ENCODE assay signal across 8 cellular contexts in genomic region chr16:83835972-83836566, GRCh38. TPM values are rescaled to one million over a fixed set of nuclear protein-coding genes. Genes with fewer than 3 reads are reported as not detected.
A peak's percentile ranks its signal among the peaks of the same experiment; 100 is the strongest.
DNase-seq lines count a peak whose midpoint lies in the region; ATAC-seq and TF ChIP-seq lines count a peak whose summit lies in the region.

No MANE protein-coding gene starts in this region.

- CTCF ChIA-PET in Calu3 (lab: Charles Lee), result interaction anchor here (1.3 kb wide), 1 partner anchor 9 kb away, joined by 5 read pairs; no protein-coding TSS in a partner anchor

- intact Hi-C loops in Calu3 (cut with micrococcal nuclease; ENCODE audit: unreplicated experiment), result no loop called here

- no TSS peak for BruUV-seq in Calu3 (replicated peaks; lab: Mats Ljungman, UMichigan)

- H3K27ac Mint-ChIP-seq in Calu3 (ENCODE audit: unreplicated experiment), result peak overlapping the region; percentile 42
- H3K27ac Mint-ChIP-seq in activated T-helper 17 cell treated with anti-CD3 and anti-CD28 coated beads, Interleukin-2, amount 50 U/mL, for 72 hours, result peak overlapping the region; percentile 32

- H3K27ac ChIP-seq in liver (ENCODE audit: low read depth in 1 of 2, low read length in 2 of 2), result no peak overlapping the region

- H3K4me1 ChIP-seq in liver (ENCODE audit: control insufficient read depth in 4 of 4, insufficient read depth in 4 of 4, low read length in 3 of 4), result no peaks in the 10 kb centered on the region

- no peak overlapping the region for H3K4me3 ChIP-seq in liver (ENCODE audit: low read depth in 1 of 3, low read length in 3 of 3)

- no peak overlapping the region for H3K4me3 Mint-ChIP-seq in Calu3 (ENCODE audit: low read depth, unreplicated experiment)
- H3K4me3 Mint-ChIP-seq in activated T-helper 17 cell treated with anti-CD3 and anti-CD28 coated beads, Interleukin-2, amount 50 U/mL, for 72 hours, result peak overlapping the region; percentile 6

- H3K4me1 Mint-ChIP-seq in Calu3 (ENCODE audit: low read depth, unreplicated experiment), result no peaks in the 10 kb centered on the region
- H3K4me1 Mint-ChIP-seq in activated T-helper 17 cell treated with anti-CD3 and anti-CD28 coated beads, Interleukin-2, amount 50 U/mL, for 72 hours, result peaks cover 7% of the 10 kb centered on the region

- no peak for DNase-seq in Calu3
- peak; percentile 22 for DNase-seq in LoVo (ENCODE audit: low spot score)
- no peak for DNase-seq in SHP77 treated with DMSO at 0.1 percent for 48 hours (lab: John Stamatoyannopoulos, UW)

- H3K36me3 Mint-ChIP-seq in Calu3 (ENCODE audit: insufficient read depth, unreplicated experiment), result peaks cover 7% of the 10 kb centered on the region
- no peaks in the 10 kb centered on the region for H3K36me3 Mint-ChIP-seq in activated T-helper 17 cell treated with anti-CD3 and anti-CD28 coated beads, Interleukin-2, amount 50 U/mL, for 72 hours (ENCODE audit: low read depth)

- H3K9me3 Mint-ChIP-seq in Calu3 (ENCODE audit: low read depth, unreplicated experiment), result peaks cover 3% of the 10 kb centered on the region
- no peaks in the 10 kb centered on the region for H3K9me3 Mint-ChIP-seq in activated T-helper 17 cell treated with anti-CD3 and anti-CD28 coated beads, Interleukin-2, amount 50 U/mL, for 72 hours

- WGBS in liver, result 68% methylated on average over 6 of the region's 6 CpGs

- no peaks in the 10 kb centered on the region for H3K9me3 ChIP-seq in liver (ENCODE audit: control insufficient read depth in 4 of 4, low read length in 3 of 4)

- no peaks in the 10 kb centered on the region for H3K36me3 ChIP-seq in liver (ENCODE audit: control insufficient read depth in 4 of 4, insufficient read depth in 3 of 4, low read depth in 1 of 4, low read length in 3 of 4)

- peak; percentile 43 for ATAC-seq in activated T-helper 17 cell treated with anti-CD3 and anti-CD28 coated beads, Interleukin-2, amount 50 U/mL, for 72 hours (replicated peaks)
- ATAC-seq in HG03571 (IDR thresholded peaks at IDR 0.05; ENCODE audit: unreplicated experiment) (no peak), GM19328 (IDR thresholded peaks at IDR 0.05; ENCODE audit: unreplicated experiment) (no peak), HG02981 (IDR thresholded peaks at IDR 0.05; ENCODE audit: unreplicated experiment) (no peak)

- TF ChIP-seq RAD21 in liver (IDR thresholded peaks at IDR 0.05), result no peak

- peaks cover 9% of the 10 kb centered on the region for H3K27me3 Mint-ChIP-seq in Calu3 (ENCODE audit: unreplicated experiment)
- peaks cover 11% of the 10 kb centered on the region for H3K27me3 Mint-ChIP-seq in activated T-helper 17 cell treated with anti-CD3 and anti-CD28 coated beads, Interleukin-2, amount 50 U/mL, for 72 hours

- no peaks in the 10 kb centered on the region for H3K27me3 ChIP-seq in liver (ENCODE audit: control insufficient read depth in 4 of 4, insufficient read depth in 4 of 4, low read length in 3 of 4)

- no peak overlapping the region for H3K9ac ChIP-seq in liver (ENCODE audit: low read depth in 1 of 2, low read length in 2 of 2)

- no peak for TF ChIP-seq CTCF in Calu3 (IDR thresholded peaks at IDR 0.05; ENCODE audit: unreplicated experiment)
- TF ChIP-seq CTCF in liver (IDR thresholded peaks at IDR 0.05; ENCODE audit: low read depth, low read length, missing input control), result no peak

TF ChIP-seq in liver, 16 proteins besides CTCF, POLR2A, EP300 and RAD21:
- TF ChIP-seq JUND (IDR thresholded peaks at IDR 0.05) (peak; percentile 61 to 62), FOXA1 (IDR thresholded peaks at IDR 0.05) (no peak)

RNA-seq across cellular contexts. Expression of gene HSBP1, which starts 28.3 kb away (rescaled TPM):
- total RNA-seq in Calu3 (2022) (216 and 217 TPM in 2 replicates), liver (10 to 100 TPM in 1 of 2 donors, 1 to 10 TPM in 1; 5.1 to 57.2 TPM)
- total RNA-seq in activated T-helper 17 cell treated with anti-CD3 and anti-CD28 coated beads, Interleukin-2, amount 50 U/mL, for 72 hours, result 10 to 100 TPM; 47.9 to 75.3 TPM
- polyA plus RNA-seq in liver, result 100 to 1,000 TPM in 1 of 2 donors, 10 to 100 TPM in 1; 19.4 to 106 TPM
